In genomic region chr2:45888167-45888566, GRCh38 we compare ENCODE assay signal across 12 cellular contexts.
A peak's percentile ranks its signal among the peaks of the same experiment; 100 is the strongest.
DNase-seq lines count a peak whose midpoint lies in the region; ATAC-seq, FAIRE-seq and TF ChIP-seq lines count a peak whose summit lies in the region.
"Had no signal": no experiment of that assay in that cellular context is flagged by ENCODE, and none has a peak within 500 bp of the region (broad histone marks: within the 10 kb centered on the region; RNA-seq: fewer than 3 reads in every experiment).

No MANE protein-coding gene starts in this region.

- TF ChIP-seq CTCF in IMR-90 (conservative IDR thresholded peaks at IDR 0.05; ENCODE audit: low read depth, low read length) (no peak), astrocyte (IDR thresholded peaks at IDR 0.05; ENCODE audit: insufficient read depth, low read depth, low read length) (no peak), endodermal cell (conservative IDR thresholded peaks at IDR 0.05) (no peak)

- H3K9ac ChIP-seq in IMR-90 (ENCODE audit: low read depth, low read length), result no peak overlapping the region
- no peak overlapping the region for H3K9ac ChIP-seq in astrocyte (ENCODE audit: low read length)
- peak overlapping the region; percentile 13 for H3K9ac ChIP-seq in mesenchymal stem cell (ENCODE audit: low read length)
- no peak overlapping the region for H3K9ac ChIP-seq in endodermal cell (ENCODE audit: extremely low read depth, low read length, poor library complexity, severe bottlenecking)

- H2BK15ac ChIP-seq in IMR-90 (ENCODE audit: low read depth, low read length), result no peak overlapping the region
- H2BK15ac ChIP-seq in mesenchymal stem cell (ENCODE audit: low read depth, poor library complexity, severe bottlenecking), result no peak overlapping the region

- DNase-seq in AML-193 (lab: John Stamatoyannopoulos, UW) (peak; percentile 51 to 65), IMR-90 (peak; percentile 66), astrocyte (ENCODE audit: low read depth) (peak; percentile 32), mesenchymal stem cell (peak; percentile 53), immature natural killer cell (no peak), endodermal cell (no peak)
- DNase-seq: aorta; Caco-2; naive thymus-derived CD4-positive, alpha-beta T cell had no signal

- H3K4ac ChIP-seq in IMR-90 (ENCODE audit: low read depth, low read length) (no peak overlapping the region), mesenchymal stem cell (ENCODE audit: low read depth in 1 of 2, low read length in 2 of 2) (no peak overlapping the region)

- TF ChIP-seq RAD21 in IMR-90 (IDR thresholded peaks at IDR 0.05; ENCODE audit: low read length), result no peak

- H4K91ac ChIP-seq in IMR-90 (ENCODE audit: insufficient read depth, low read depth, low read length) (no peak overlapping the region), mesenchymal stem cell (ENCODE audit: low read length) (no peak overlapping the region)

- H3K4me1 ChIP-seq in IMR-90 (ENCODE audit: control insufficient read depth, insufficient read depth, low read length), result peaks cover 22% of the 10 kb centered on the region
- H3K4me1 ChIP-seq in astrocyte (ENCODE audit: insufficient read depth, low read length), result no peaks in the 10 kb centered on the region
- peaks cover 7% of the 10 kb centered on the region for H3K4me1 ChIP-seq in mesenchymal stem cell (ENCODE audit: control insufficient read depth, insufficient read depth, low read depth, low read length)
- peaks cover 11% of the 10 kb centered on the region for H3K4me1 ChIP-seq in endodermal cell (ENCODE audit: control insufficient read depth, insufficient read depth, low read length)
- H3K4me1 ChIP-seq: Caco-2 had no signal

- no peak for TF ChIP-seq POLR2A in IMR-90 (IDR thresholded peaks at IDR 0.05; ENCODE audit: low read depth, low read length)

- H3K4me3 ChIP-seq in IMR-90 (ENCODE audit: insufficient read depth, low read depth, low read length) (no peak overlapping the region), astrocyte (ENCODE audit: insufficient read depth, low read depth, low read length) (no peak overlapping the region), mesenchymal stem cell (ENCODE audit: insufficient read depth in 1 of 2, low read depth in 1 of 2, low read length in 2 of 2) (no peak overlapping the region), endodermal cell (ENCODE audit: low read length) (no peak overlapping the region)

- in situ Hi-C loops in IMR-90 (cut with MboI; ENCODE audit: low sequenced_read_pairs), result no loop called here

- H3K27me3 ChIP-seq in IMR-90 (ENCODE audit: control insufficient read depth, insufficient read depth, low read length), result no peaks in the 10 kb centered on the region
- no peaks in the 10 kb centered on the region for H3K27me3 ChIP-seq in astrocyte (ENCODE audit: insufficient read depth, low read length)
- no peaks in the 10 kb centered on the region for H3K27me3 ChIP-seq in mesenchymal stem cell (ENCODE audit: control insufficient read depth in 1 of 2, insufficient read depth in 1 of 2, low read length in 2 of 2)
- peaks cover 16% of the 10 kb centered on the region for H3K27me3 ChIP-seq in endodermal cell (ENCODE audit: control insufficient read depth, insufficient read depth, low read length, poor library complexity, severe bottlenecking)

- peaks cover 7% of the 10 kb centered on the region for H3K27me3 Mint-ChIP-seq in astrocyte (ENCODE audit: low read depth, unreplicated experiment)
- H3K27me3 Mint-ChIP-seq in immature natural killer cell (ENCODE audit: low read depth in 3 of 3), result peaks cover 0 to 7% (median 6%) of the 10 kb centered on the region in 3 donors
- peaks cover 32% of the 10 kb centered on the region for H3K27me3 Mint-ChIP-seq in endodermal cell (ENCODE audit: insufficient read depth)
- H3K27me3 Mint-ChIP-seq: naive thymus-derived CD4-positive, alpha-beta T cell had no signal

- H3K56ac ChIP-seq in IMR-90 (ENCODE audit: extremely low read depth, insufficient read depth, low read length), result no peak overlapping the region

- H4K20me1 ChIP-seq in IMR-90 (ENCODE audit: insufficient read depth, low read length) (no peaks in the 10 kb centered on the region), astrocyte (ENCODE audit: insufficient read depth, low read length) (peaks cover 11% of the 10 kb centered on the region)

- no peak overlapping the region for H2BK5ac ChIP-seq in IMR-90 (ENCODE audit: low read depth, low read length, poor library complexity, severe bottlenecking)
- no peak overlapping the region for H2BK5ac ChIP-seq in mesenchymal stem cell (ENCODE audit: low read depth, low read length, poor library complexity, severe bottlenecking)

- no peak overlapping the region for H2BK20ac ChIP-seq in IMR-90 (ENCODE audit: low read depth, low read length)

- intact Hi-C loops in IMR-90 (cut with micrococcal nuclease), result loop anchor here (5.0 kb wide), 1 partner anchor 71 kb away; no protein-coding TSS in a partner anchor

- no peak overlapping the region for H3K4me3 Mint-ChIP-seq in astrocyte (ENCODE audit: unreplicated experiment)
- H3K4me3 Mint-ChIP-seq in immature natural killer cell, result no peak overlapping the region
- H3K4me3 Mint-ChIP-seq in endodermal cell, result no peak overlapping the region

- H3K36me3 ChIP-seq in IMR-90 (ENCODE audit: control insufficient read depth, insufficient read depth, low read length), result no peaks in the 10 kb centered on the region
- H3K36me3 ChIP-seq in astrocyte (ENCODE audit: insufficient read depth, low read length), result no peaks in the 10 kb centered on the region
- H3K36me3 ChIP-seq in mesenchymal stem cell (ENCODE audit: control insufficient read depth in 1 of 2, insufficient read depth in 2 of 2, low read depth in 1 of 2, low read length in 2 of 2), result no peaks in the 10 kb centered on the region
- no peaks in the 10 kb centered on the region for H3K36me3 ChIP-seq in endodermal cell (ENCODE audit: control insufficient read depth, insufficient read depth, low read length)

- 100% methylated on average over 1 of the region's 3 CpGs; no CpG with 5 or more reads in 1 of the 2 experiments for WGBS in IMR-90 (ENCODE audit: extremely low coverage in 2 of 2, insufficient read length in 1 of 2), 2 experiments
- WGBS in mesenchymal stem cell, result 91% methylated on average over 1 of the region's 3 CpGs
- WGBS in endodermal cell (ENCODE audit: insufficient coverage in 1 of 2, insufficient read length in 1 of 2), 2 experiments, result 94 to 100% methylated on average over 3 of the region's 3 CpGs

- H3K79me1 ChIP-seq in IMR-90 (ENCODE audit: low read depth in 1 of 2, low read length in 2 of 2) (peaks cover 0 to 4% of the 10 kb centered on the region in 2 experiments; a peak in 1 of 4 replicates), mesenchymal stem cell (replicated peaks; ENCODE audit: low read length, poor library complexity, severe bottlenecking) (peaks cover 6% of the 10 kb centered on the region)

- H3K79me2 ChIP-seq in astrocyte (ENCODE audit: insufficient read depth, low read length), result no peaks in the 10 kb centered on the region

- H2AFZ ChIP-seq in IMR-90 (replicated peaks; ENCODE audit: low read length, poor library complexity), result no peak overlapping the region
- H2AFZ ChIP-seq in astrocyte (ENCODE audit: low read depth, low read length), result no peak overlapping the region
- H2AFZ ChIP-seq in mesenchymal stem cell (ENCODE audit: low read depth, low read length), result no peak overlapping the region

- no peak overlapping the region for H2BK120ac ChIP-seq in IMR-90 (ENCODE audit: low read depth, low read length)
- H2BK120ac ChIP-seq in mesenchymal stem cell (ENCODE audit: low read depth, low read length), result no peak overlapping the region

- H3K18ac ChIP-seq in IMR-90 (ENCODE audit: low read depth, low read length), result no peak overlapping the region
- H3K18ac ChIP-seq in mesenchymal stem cell (ENCODE audit: low read depth in 1 of 2, low read length in 2 of 2), result no peak overlapping the region

- H2BK12ac ChIP-seq in mesenchymal stem cell (ENCODE audit: low read length in 2 of 2), result no peak overlapping the region

- no peak for FAIRE-seq in astrocyte (lab: Jason Lieb, UNC)
- FAIRE-seq: endometrium had no signal

- H3K27ac ChIP-seq in IMR-90 (ENCODE audit: insufficient read depth, low read length) (no peak overlapping the region), astrocyte (ENCODE audit: low read depth, low read length) (no peak overlapping the region), mesenchymal stem cell (ENCODE audit: low read length, poor library complexity, severe bottlenecking) (no peak overlapping the region), endodermal cell (ENCODE audit: low read depth, low read length) (no peak overlapping the region)

- H4K8ac ChIP-seq in IMR-90 (ENCODE audit: low read depth in 2 of 2, low read length in 2 of 2), result no peak overlapping the region
- H4K8ac ChIP-seq in mesenchymal stem cell (ENCODE audit: low read length), result no peak overlapping the region

- no peaks in the 10 kb centered on the region for H3K9me3 Mint-ChIP-seq in astrocyte (ENCODE audit: unreplicated experiment)
- H3K9me3 Mint-ChIP-seq in immature natural killer cell, result no peaks in the 10 kb centered on the region
- no peaks in the 10 kb centered on the region for H3K9me3 Mint-ChIP-seq in endodermal cell
- H3K9me3 Mint-ChIP-seq: naive thymus-derived CD4-positive, alpha-beta T cell had no signal

- H2AK5ac ChIP-seq in IMR-90 (ENCODE audit: low read depth, low read length) (no peak overlapping the region), mesenchymal stem cell (ENCODE audit: low read length, severe bottlenecking) (no peak overlapping the region)

- no peak overlapping the region for H3K27ac Mint-ChIP-seq in astrocyte (ENCODE audit: unreplicated experiment)
- no peak overlapping the region for H3K27ac Mint-ChIP-seq in immature natural killer cell
- H3K27ac Mint-ChIP-seq in endodermal cell, result no peak overlapping the region

- H3K36me3 Mint-ChIP-seq in astrocyte (ENCODE audit: low read depth, unreplicated experiment) (no peaks in the 10 kb centered on the region), immature natural killer cell (no peaks in the 10 kb centered on the region), endodermal cell (ENCODE audit: low read depth) (no peaks in the 10 kb centered on the region)

- no peak overlapping the region for H3K14ac ChIP-seq in IMR-90 (replicated peaks; ENCODE audit: low read depth, low read length)
- no peak overlapping the region for H3K14ac ChIP-seq in mesenchymal stem cell (ENCODE audit: low read length in 2 of 2)

- CTCF ChIA-PET in IMR-90 (lab: Yijun Ruan, JAX), result interaction anchor here (1.9 kb wide), 1 partner anchor 8 kb away, joined by 5 read pairs; no protein-coding TSS in a partner anchor

- H3K9me3 ChIP-seq in IMR-90 (ENCODE audit: control insufficient read depth, insufficient read depth, low read length), result no peaks in the 10 kb centered on the region
- H3K9me3 ChIP-seq in astrocyte (ENCODE audit: insufficient read depth, low read depth, low read length), result no peaks in the 10 kb centered on the region
- H3K9me3 ChIP-seq in mesenchymal stem cell (ENCODE audit: control insufficient read depth, low read length), result no peaks in the 10 kb centered on the region
- H3K9me3 ChIP-seq in endodermal cell (ENCODE audit: control insufficient read depth, low read length), result no peaks in the 10 kb centered on the region
- H3K9me3 ChIP-seq: Caco-2 had no signal

- peaks cover 10% of the 10 kb centered on the region for H3K9me1 ChIP-seq in IMR-90 (ENCODE audit: insufficient read depth, low read length)

- POLR2A ChIA-PET in IMR-90 (lab: Charles Lee; ENCODE audit: unreplicated experiment), result interaction anchor here (0.5 to 0.6 kb wide), 4 partner anchors 10 to 1331 kb away, joined by 4 to 9 read pairs (median 7); partner anchors contain the start of gene SRBD1

- no peak overlapping the region for H2AK9ac ChIP-seq in IMR-90 (replicated peaks; ENCODE audit: low read depth, low read length, poor library complexity)

- no peak overlapping the region for H3K23ac ChIP-seq in IMR-90 (ENCODE audit: low read depth, low read length)
- H3K23ac ChIP-seq in mesenchymal stem cell (ENCODE audit: low read length in 2 of 2), result no peak overlapping the region

- no peak overlapping the region for H3K4me2 ChIP-seq in IMR-90 (ENCODE audit: low read depth, low read length)
- H3K4me2 ChIP-seq in astrocyte (ENCODE audit: low read length), result no peak overlapping the region
- no peak overlapping the region for H3K4me2 ChIP-seq in mesenchymal stem cell (ENCODE audit: low read length, poor library complexity, severe bottlenecking)

- BruUV-seq in IMR-90 (replicated peaks; lab: Mats Ljungman, UMichigan), result no TSS peak

- no peak overlapping the region for H4K5ac ChIP-seq in IMR-90 (ENCODE audit: low read depth, low read length)

- ATAC-seq in IMR-90 (ENCODE audit: low read depth) (peak; percentile 78), GM18511 (IDR thresholded peaks at IDR 0.05; ENCODE audit: unreplicated experiment) (no peak), GM19397 (IDR thresholded peaks at IDR 0.05; ENCODE audit: unreplicated experiment) (no peak)
- ATAC-seq: naive thymus-derived CD4-positive, alpha-beta T cell had no signal

- dilution Hi-C loops in IMR-90 (cut with HindIII; ENCODE audit: low sequenced_read_pairs, unreplicated experiment), result no loop called here

- H3K4me1 Mint-ChIP-seq in astrocyte (ENCODE audit: low read depth, unreplicated experiment), result peaks cover 3% of the 10 kb centered on the region
- H3K4me1 Mint-ChIP-seq in immature natural killer cell, result peaks cover 41 to 43% of the 10 kb centered on the region in 2 donors
- H3K4me1 Mint-ChIP-seq in endodermal cell, result peaks cover 12% of the 10 kb centered on the region

Comparison
In these comparisons a context has a peak if more than half of its experiments do, and no peak if none do; other contexts are left out.
1. DNase-seq: peak in AML-193 (2 of 2), IMR-90 (single experiment), astrocyte (single experiment) and mesenchymal stem cell (single experiment); none in immature natural killer cell (0 of 3) and endodermal cell (single experiment).